ENCODE assay signal across 16 cellular contexts in genomic region chr12:108819920-108820699, GRCh38. TPM values are rescaled to one million over a fixed set of nuclear protein-coding genes. Genes with fewer than 3 reads are reported as not detected.
A peak's percentile ranks its signal among the peaks of the same experiment; 100 is the strongest.
DNase-seq lines count a peak whose midpoint lies in the region; ATAC-seq and TF ChIP-seq lines count a peak whose summit lies in the region.
"Had no signal": no experiment of that assay in that cellular context is flagged by ENCODE, and none has a peak within 500 bp of the region (broad histone marks: within the 10 kb centered on the region; RNA-seq: fewer than 3 reads in every experiment).

No MANE protein-coding gene starts in this region.

- DNase-seq in activated naive CD4-positive, alpha-beta T cell treated with anti-CD3 and anti-CD28 coated beads, Interleukin-2, amount 50 U/mL, for 72 hours (ENCODE audit: low spot score in 2 of 2): no peak
- DNase-seq in activated naive CD4-positive, alpha-beta T cell treated with anti-CD3 and anti-CD28 coated beads, Interleukin-2, amount 10 ng/mL, durations not matched to agents 7 days and 5 days: no peak
- no peak for DNase-seq in activated naive CD8-positive, alpha-beta T cell treated with anti-CD3 and anti-CD28 coated beads, Interleukin-2, amount 50 U/mL, for 24 hours
- DNase-seq in lower lobe of right lung (no peak), body of pancreas (no peak)
- DNase-seq in activated CD8-positive, alpha-beta memory T cell treated with anti-CD3 and anti-CD28 coated beads, Interleukin-2, amount 50 U/mL, for 48 hours: no peak
- DNase-seq: Calu3, NCI-H1930, NCI-H774, SHP77, T1000 had no signal

- no peaks in the 10 kb centered on the region for H3K27me3 Mint-ChIP-seq in activated naive CD4-positive, alpha-beta T cell treated with anti-CD3 and anti-CD28 coated beads, Interleukin-2, amount 10 ng/mL, durations not matched to agents 7 days and 5 days
- H3K27me3 Mint-ChIP-seq in activated naive CD8-positive, alpha-beta T cell treated with anti-CD3 and anti-CD28 coated beads, Interleukin-2, amount 50 U/mL, for 24 hours: no peaks in the 10 kb centered on the region

- H3K4me1 ChIP-seq in lower lobe of right lung (peaks cover 72% of the 10 kb centered on the region), subcutaneous abdominal adipose tissue (ENCODE audit: control insufficient read depth in 5 of 5, insufficient read depth in 5 of 5, low read length in 5 of 5) (peaks cover 8 to 72% (median 44%) of the 10 kb centered on the region in 5 donors), body of pancreas (peaks cover 1% of the 10 kb centered on the region)

- H3K27ac Mint-ChIP-seq in activated naive CD4-positive, alpha-beta T cell treated with anti-CD3 and anti-CD28 coated beads, Interleukin-2, amount 50 U/mL, for 72 hours: peak overlapping the region; percentile 49 to 68
- no peak overlapping the region for H3K27ac Mint-ChIP-seq in activated naive CD4-positive, alpha-beta T cell treated with anti-CD3 and anti-CD28 coated beads, Interleukin-2, amount 10 ng/mL, durations not matched to agents 7 days and 5 days
- peak overlapping the region; percentile 7 for H3K27ac Mint-ChIP-seq in activated naive CD8-positive, alpha-beta T cell treated with anti-CD3 and anti-CD28 coated beads, Interleukin-2, amount 50 U/mL, for 24 hours

- H3K9ac ChIP-seq in subcutaneous abdominal adipose tissue (ENCODE audit: low read length in 5 of 5): no peak overlapping the region

- 66 to 83% methylated on average over 7 of the region's 7 CpGs for WGBS in body of pancreas, 2 donors

- intact Hi-C loops in lower lobe of right lung (cut with DNase I): no loop called here
- intact Hi-C loops in body of pancreas (cut with DNase I): loop anchor here (10.0 kb wide), 1 partner anchor 245 kb away; no protein-coding TSS in a partner anchor

- H3K27ac ChIP-seq in lower lobe of right lung: peak overlapping the region; percentile 48
- peak overlapping the region; percentile 50 for H3K27ac ChIP-seq in subcutaneous abdominal adipose tissue (ENCODE audit: low read depth, low read length)
- peak overlapping the region in 2 of 4 donors; percentile 24 to 41 for H3K27ac ChIP-seq in body of pancreas

- TF ChIP-seq POLR2A in body of pancreas (IDR thresholded peaks at IDR 0.05): no peak

- H3K9me3 ChIP-seq in lower lobe of right lung: no peaks in the 10 kb centered on the region
- H3K9me3 ChIP-seq in subcutaneous abdominal adipose tissue (ENCODE audit: control insufficient read depth in 5 of 5, low read length in 5 of 5): no peaks in the 10 kb centered on the region
- H3K9me3 ChIP-seq in body of pancreas: no peaks in the 10 kb centered on the region
- H3K9me3 ChIP-seq: thoracic aorta had no signal

- H3K27me3 ChIP-seq in lower lobe of right lung (ENCODE audit: low read depth) (no peaks in the 10 kb centered on the region), subcutaneous abdominal adipose tissue (ENCODE audit: control insufficient read depth in 5 of 5, insufficient read depth in 4 of 5, low read length in 5 of 5) (no peaks in the 10 kb centered on the region), body of pancreas (no peaks in the 10 kb centered on the region)

- no peaks in the 10 kb centered on the region for H3K36me3 Mint-ChIP-seq in activated naive CD4-positive, alpha-beta T cell treated with anti-CD3 and anti-CD28 coated beads, Interleukin-2, amount 50 U/mL, for 72 hours
- H3K36me3 Mint-ChIP-seq in activated naive CD4-positive, alpha-beta T cell treated with anti-CD3 and anti-CD28 coated beads, Interleukin-2, amount 10 ng/mL, durations not matched to agents 7 days and 5 days: peaks cover 16% of the 10 kb centered on the region
- peaks cover 26% of the 10 kb centered on the region for H3K36me3 Mint-ChIP-seq in activated naive CD8-positive, alpha-beta T cell treated with anti-CD3 and anti-CD28 coated beads, Interleukin-2, amount 50 U/mL, for 24 hours (ENCODE audit: low read depth)

- no peak for TF ChIP-seq CTCF in lower lobe of right lung (IDR thresholded peaks at IDR 0.05)
- no peak for TF ChIP-seq CTCF in body of pancreas (IDR thresholded peaks at IDR 0.05)

- H3K36me3 ChIP-seq in lower lobe of right lung (peaks cover 74% of the 10 kb centered on the region), subcutaneous abdominal adipose tissue (ENCODE audit: control insufficient read depth in 5 of 5, insufficient read depth in 5 of 5, low read length in 5 of 5) (peaks cover 2 to 58% (median 53%) of the 10 kb centered on the region in 5 donors), body of pancreas (replicated peaks in 1 of 2; ENCODE audit: insufficient read depth in 1 of 2, low read depth in 2 of 2) (no peaks in the 10 kb centered on the region)

- peaks cover 12% of the 10 kb centered on the region for H3K4me1 Mint-ChIP-seq in activated naive CD4-positive, alpha-beta T cell treated with anti-CD3 and anti-CD28 coated beads, Interleukin-2, amount 10 ng/mL, durations not matched to agents 7 days and 5 days
- H3K4me1 Mint-ChIP-seq in activated naive CD8-positive, alpha-beta T cell treated with anti-CD3 and anti-CD28 coated beads, Interleukin-2, amount 50 U/mL, for 24 hours: peaks cover 27% of the 10 kb centered on the region

- no peak for ATAC-seq in activated naive CD4-positive, alpha-beta T cell treated with anti-CD3 and anti-CD28 coated beads, Interleukin-2, amount 50 U/mL, for 72 hours
- no peak for ATAC-seq in activated naive CD8-positive, alpha-beta T cell treated with anti-CD3 and anti-CD28 coated beads, Interleukin-2, amount 50 U/mL, for 24 hours
- no peak for ATAC-seq in lower lobe of right lung
- no peak for ATAC-seq in body of pancreas
- ATAC-seq in HG03097 (IDR thresholded peaks at IDR 0.05; ENCODE audit: low FRiP score, unreplicated experiment): no peak
- ATAC-seq: left lobe of liver had no signal

- H3K4me3 ChIP-seq in lower lobe of right lung: no peak overlapping the region
- no peak overlapping the region for H3K4me3 ChIP-seq in subcutaneous abdominal adipose tissue (ENCODE audit: low read depth in 1 of 5, low read length in 5 of 5)
- no peak overlapping the region for H3K4me3 ChIP-seq in body of pancreas
- H3K4me3 ChIP-seq: thoracic aorta had no signal

- no peaks in the 10 kb centered on the region for H3K9me3 Mint-ChIP-seq in activated naive CD4-positive, alpha-beta T cell treated with anti-CD3 and anti-CD28 coated beads, Interleukin-2, amount 50 U/mL, for 72 hours
- H3K9me3 Mint-ChIP-seq in activated naive CD4-positive, alpha-beta T cell treated with anti-CD3 and anti-CD28 coated beads, Interleukin-2, amount 10 ng/mL, durations not matched to agents 7 days and 5 days: no peaks in the 10 kb centered on the region
- no peaks in the 10 kb centered on the region for H3K9me3 Mint-ChIP-seq in activated naive CD8-positive, alpha-beta T cell treated with anti-CD3 and anti-CD28 coated beads, Interleukin-2, amount 50 U/mL, for 24 hours

- CTCF ChIA-PET in activated naive CD4-positive, alpha-beta T cell treated with anti-CD3 and anti-CD28 coated beads, Interleukin-2, amount 10 ng/mL, durations not matched to agents 7 days and 5 days (lab: Charles Lee): interaction anchor here (1.0 kb wide), 1 partner anchor 15 kb away, joined by 4 read pairs; no protein-coding TSS in a partner anchor

- H3K4me3 Mint-ChIP-seq in activated naive CD4-positive, alpha-beta T cell treated with anti-CD3 and anti-CD28 coated beads, Interleukin-2, amount 10 ng/mL, durations not matched to agents 7 days and 5 days: no peak overlapping the region
- no peak overlapping the region for H3K4me3 Mint-ChIP-seq in activated naive CD8-positive, alpha-beta T cell treated with anti-CD3 and anti-CD28 coated beads, Interleukin-2, amount 50 U/mL, for 24 hours

RNA-seq across cellular contexts. Expression of gene SSH1, which starts 37.3 kb away (rescaled TPM):
- total RNA-seq in activated naive CD4-positive, alpha-beta T cell treated with anti-CD3 and anti-CD28 coated beads, Interleukin-2, amount 50 U/mL, for 72 hours: 10 to 100 TPM; 25.3 to 36.0 TPM
- total RNA-seq in lower lobe of right lung (45.6 TPM), body of pancreas (10 to 100 TPM in 1 of 2 donors, 1 to 10 TPM in 1; 5.6 to 16.9 TPM)

RNA-seq across cellular contexts. Expression of gene DAO, which starts 59.8 kb away (rescaled TPM):
- not detected for total RNA-seq in activated naive CD4-positive, alpha-beta T cell treated with anti-CD3 and anti-CD28 coated beads, Interleukin-2, amount 50 U/mL, for 72 hours
- total RNA-seq in lower lobe of right lung: not detected
- total RNA-seq in body of pancreas: not detected
- total RNA-seq: A673, Calu3, thoracic aorta had no signal
